ENCODE assay signal across 8 cellular contexts in genomic region chr15:75347222-75348033, GRCh38. TPM values are rescaled to one million over a fixed set of nuclear protein-coding genes. Genes with fewer than 3 reads are reported as not detected.
DNase-seq lines count a peak whose midpoint lies in the region; ATAC-seq and TF ChIP-seq lines count a peak whose summit lies in the region.

No MANE protein-coding gene starts in this region.

- peak overlapping the region; percentile 97 for H3K4me2 ChIP-seq in neuronal stem cell (ENCODE audit: insufficient read depth, low read length, poor library complexity, severe bottlenecking)

- peak overlapping the region; percentile 15 for H3K23ac ChIP-seq in neuronal stem cell (ENCODE audit: low read depth, low read length, poor library complexity)

- peak overlapping the region; percentile 8 to 80 (median 74) for H3K27ac ChIP-seq in gastroesophageal sphincter
- H3K27ac ChIP-seq in neuronal stem cell (replicated peaks; ENCODE audit: low read length): no peak overlapping the region
- H3K27ac ChIP-seq in urinary bladder (ENCODE audit: low read depth): no peak overlapping the region

- H2BK120ac ChIP-seq in neuronal stem cell (ENCODE audit: low read depth, low read length): peak overlapping the region; percentile 91

- no peak overlapping the region for H4K8ac ChIP-seq in neuronal stem cell (ENCODE audit: low read depth, low read length)

- H3K27me3 ChIP-seq in gastroesophageal sphincter (no peaks in the 10 kb centered on the region), neuronal stem cell (ENCODE audit: control insufficient read depth in 3 of 3, insufficient read depth in 3 of 3, low read depth in 1 of 3, low read length in 3 of 3) (peaks cover 0 to 23% (median 0%) of the 10 kb centered on the region in 3 experiments)

- H4K91ac ChIP-seq in neuronal stem cell (ENCODE audit: low read depth, low read length, poor library complexity): no peak overlapping the region

- DNase-seq in Ammon's horn (ENCODE audit: low spot score): peak; percentile 73
- DNase-seq in NCI-H526 treated with DMSO at 0.1 percent for 48 hours (lab: John Stamatoyannopoulos, UW): peak; percentile 48
- DNase-seq in activated effector memory CD4-positive, alpha-beta T cell treated with Interleukin-2 at 50 U/mL for 16 hours: peak; percentile 44
- DNase-seq in neuronal stem cell (ENCODE audit: low spot score): no peak
- DNase-seq in NCI-H1105 (lab: John Stamatoyannopoulos, UW): no peak

- TF ChIP-seq CTCF in gastroesophageal sphincter (IDR thresholded peaks at IDR 0.05): no peak

- H3K4me3 ChIP-seq in gastroesophageal sphincter (peak overlapping the region; percentile 86 to 97), neuronal stem cell (ENCODE audit: low read length in 2 of 2) (peak overlapping the region; percentile 75 to 86), urinary bladder (ENCODE audit: low read depth, low read length) (peak overlapping the region; percentile 72)

- H3K4me1 ChIP-seq in gastroesophageal sphincter (peaks cover 0 to 44% (median 14%) of the 10 kb centered on the region in 3 donors), neuronal stem cell (ENCODE audit: control insufficient read depth in 2 of 2, insufficient read depth in 1 of 2, low read depth in 1 of 2, low read length in 2 of 2) (peaks cover 3 to 6% of the 10 kb centered on the region in 2 donors), urinary bladder (ENCODE audit: insufficient read depth) (no peaks in the 10 kb centered on the region)

- no peak overlapping the region for H2BK5ac ChIP-seq in neuronal stem cell (ENCODE audit: low read length)

- H3K4ac ChIP-seq in neuronal stem cell (ENCODE audit: low read length): no peak overlapping the region

- ATAC-seq in GM19468 (IDR thresholded peaks at IDR 0.05; ENCODE audit: extremely low read depth, unreplicated experiment) (peak; percentile 38), gastroesophageal sphincter (peak; percentile 75)

- H2BK12ac ChIP-seq in neuronal stem cell (ENCODE audit: low read length): no peak overlapping the region

- 0% methylated on average over 1 to 3 of the region's 65 CpGs for WGBS in gastroesophageal sphincter (ENCODE audit: low coverage in 1 of 2), 2 donors
- WGBS in neuronal stem cell (ENCODE audit: extremely low coverage in 2 of 2, insufficient read length in 2 of 2, insufficient replicate concordance in 1 of 2), 2 donors: no CpG with 5 or more reads among the region's 65 CpGs
- under 1% methylated on average over 65 of the region's 65 CpGs for WGBS in urinary bladder

- H3K14ac ChIP-seq in neuronal stem cell (ENCODE audit: low read length): peak overlapping the region; percentile 94

- H3K9ac ChIP-seq in neuronal stem cell (ENCODE audit: low read depth, low read length, poor library complexity): peak overlapping the region; percentile 93

- H2AFZ ChIP-seq in neuronal stem cell (ENCODE audit: low read length): peak overlapping the region; percentile 99

- H3K79me1 ChIP-seq in neuronal stem cell (ENCODE audit: low read depth, low read length): peaks cover 3% of the 10 kb centered on the region

- peak overlapping the region; percentile 97 for H3K18ac ChIP-seq in neuronal stem cell (ENCODE audit: low read length)

- H2BK15ac ChIP-seq in neuronal stem cell (ENCODE audit: low read length): peak overlapping the region; percentile 33

- no peak for TF ChIP-seq POLR2A in gastroesophageal sphincter (IDR thresholded peaks at IDR 0.05)

- no peaks in the 10 kb centered on the region for H3K36me3 ChIP-seq in gastroesophageal sphincter
- peaks cover 0 to 2% of the 10 kb centered on the region in 2 donors for H3K36me3 ChIP-seq in neuronal stem cell (replicated peaks in 1 of 2; ENCODE audit: control insufficient read depth in 2 of 2, insufficient read depth in 2 of 2, low read length in 2 of 2)
- no peaks in the 10 kb centered on the region for H3K36me3 ChIP-seq in urinary bladder (ENCODE audit: insufficient read depth)

- peak overlapping the region; percentile 97 for H2AK5ac ChIP-seq in neuronal stem cell (ENCODE audit: low read depth, low read length)

- H3K9me3 ChIP-seq in gastroesophageal sphincter (no peaks in the 10 kb centered on the region), neuronal stem cell (replicated peaks in 1 of 2; ENCODE audit: control insufficient read depth in 2 of 2, insufficient read depth in 1 of 2, low read depth in 1 of 2, low read length in 2 of 2) (peaks cover 0 to 3% of the 10 kb centered on the region in 2 donors)

- no peak for TF ChIP-seq EP300 in gastroesophageal sphincter (IDR thresholded peaks at IDR 0.05)

RNA-seq across cellular contexts. Expression of gene NEIL1, which starts 0.6 kb away (rescaled TPM):
- total RNA-seq in gastroesophageal sphincter (10 to 100 TPM in 3 of 4 donors, 1 to 10 TPM in 1; 8.7 to 47.8 (median 28.9) TPM), urinary bladder (10.9 TPM)
- 9.7 TPM for polyA plus RNA-seq in neuronal stem cell (2013, experiment 1 of 2)
- polyA plus RNA-seq in neuronal stem cell (2013, experiment 2 of 2): 8.4 TPM
- polyA plus RNA-seq in urinary bladder: 21.3 TPM

RNA-seq across cellular contexts. Expression of gene COMMD4, which starts 11.6 kb away (rescaled TPM):
- total RNA-seq in gastroesophageal sphincter (10 to 100 TPM; 30.0 to 65.2 (median 50.4) TPM), urinary bladder (15.9 TPM)
- 54.6 TPM for polyA plus RNA-seq in neuronal stem cell (2013, experiment 1 of 2)
- 57.9 TPM for polyA plus RNA-seq in neuronal stem cell (2013, experiment 2 of 2)
- polyA plus RNA-seq in urinary bladder: 76.2 TPM

RNA-seq across cellular contexts. Expression of gene MAN2C1, which starts 21.0 kb away (rescaled TPM):
- total RNA-seq in gastroesophageal sphincter (100 to 1,000 TPM in 2 of 4 donors, 10 to 100 TPM in 2; 78.2 to 269 (median 102) TPM), urinary bladder (78.2 TPM)
- polyA plus RNA-seq in neuronal stem cell (2013, experiment 1 of 2): 55.9 TPM
- polyA plus RNA-seq in neuronal stem cell (2013, experiment 2 of 2): 51.3 TPM
- polyA plus RNA-seq in urinary bladder: 113 TPM

Comparison
In these comparisons a context has a peak if more than half of its experiments do, and no peak if none do; other contexts are left out.
1. DNase-seq: peak in Ammon's horn (single experiment), NCI-H526 treated with DMSO at 0.1 percent for 48 hours (single experiment) and activated effector memory CD4-positive, alpha-beta T cell treated with Interleukin-2 at 50 U/mL for 16 hours (single experiment); none in neuronal stem cell (single experiment) and NCI-H1105 (single experiment).
2. H3K27ac ChIP-seq: peak in gastroesophageal sphincter (4 of 4); none in neuronal stem cell (single experiment) and urinary bladder (single experiment).
3. Peak in every context shown above with its lines, with median percentiles within 50 percentile points of each other: H3K4me3 ChIP-seq.